ENCODE assay signal across 8 cellular contexts in the genomic region with DNA sequence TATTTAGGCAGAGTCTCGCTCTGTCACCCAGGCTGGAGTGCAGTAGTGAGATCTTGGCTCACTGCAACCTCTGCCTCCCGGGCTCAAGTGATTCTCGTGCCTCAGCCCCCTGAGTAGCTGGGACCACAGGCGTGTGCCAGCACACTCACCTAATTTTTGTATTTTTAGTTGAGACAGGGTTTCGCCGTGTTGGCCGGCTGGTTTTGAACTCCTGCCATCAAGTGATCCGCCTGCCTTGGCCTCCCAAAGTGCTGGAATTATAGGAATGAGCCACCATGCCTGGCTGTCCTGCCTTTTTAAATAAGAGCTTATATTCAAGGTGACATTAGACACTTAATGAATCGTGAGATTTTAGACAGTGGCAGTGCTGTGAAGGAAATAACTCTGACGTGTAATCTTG. TPM values are rescaled to one million over a fixed set of nuclear protein-coding genes. Genes with fewer than 3 reads are reported as not detected.
DNase-seq lines count a peak whose midpoint lies in the region; ATAC-seq and TF ChIP-seq lines count a peak whose summit lies in the region.
"Not testable (repeated sequence)": the region's sequence is repeated elsewhere in the genome, so short reads cannot be mapped to it uniquely, and the experiment has no call there.

No MANE protein-coding gene starts in this region.

- not testable (repeated sequence) for H3K4me3 ChIP-seq in endodermal cell (ENCODE audit: low read length); cardiac muscle cell; mesenchymal stem cell (ENCODE audit: insufficient read depth in 1 of 2, low read depth in 1 of 2, low read length in 2 of 2); gastrocnemius medialis; thyroid gland (replicated peaks in 1 of 3)

- not testable (repeated sequence) for TF ChIP-seq CTCF in VCaP (conservative IDR thresholded peaks at IDR 0.05); brain (conservative IDR thresholded peaks at IDR 0.05); endodermal cell (conservative IDR thresholded peaks at IDR 0.05); cardiac muscle cell (IDR thresholded peaks at IDR 0.05; ENCODE audit: low read depth, low read length); gastrocnemius medialis (IDR thresholded peaks at IDR 0.05 in 4 of 5, conservative IDR thresholded peaks at IDR 0.05 in 1 of 5); thyroid gland (IDR thresholded peaks at IDR 0.05)

- not testable (repeated sequence) for H3K14ac ChIP-seq in mesenchymal stem cell (ENCODE audit: low read length in 2 of 2)

- peaks cover 38% of the 10 kb centered on the region for H3K4me1 Mint-ChIP-seq in brain
- H3K4me1 Mint-ChIP-seq in endodermal cell, result not testable (repeated sequence)

- not testable (repeated sequence) for H3K79me1 ChIP-seq in mesenchymal stem cell (replicated peaks; ENCODE audit: low read length, poor library complexity, severe bottlenecking)

- ATAC-seq in gastrocnemius medialis, result peak in 1 of 2 donors; percentile 32

- H3K4me1 ChIP-seq in endodermal cell (ENCODE audit: control insufficient read depth, insufficient read depth, low read length); cardiac muscle cell (ENCODE audit: low read depth): not testable (repeated sequence)
- H3K4me1 ChIP-seq in mesenchymal stem cell (ENCODE audit: control insufficient read depth, insufficient read depth, low read depth, low read length) (peaks cover 15% of the 10 kb centered on the region), gastrocnemius medialis (peaks cover 30 to 39% of the 10 kb centered on the region in 2 donors), thyroid gland (peaks cover 25 to 32% of the 10 kb centered on the region in 2 donors)

- not testable (repeated sequence) for H4K8ac ChIP-seq in mesenchymal stem cell (ENCODE audit: low read length)

- TF ChIP-seq POLR2A in gastrocnemius medialis (IDR thresholded peaks at IDR 0.05); thyroid gland (IDR thresholded peaks at IDR 0.05): not testable (repeated sequence)

- H3K4ac ChIP-seq in mesenchymal stem cell (ENCODE audit: low read depth in 1 of 2, low read length in 2 of 2), result not testable (repeated sequence)

- H3K9ac ChIP-seq in endodermal cell (ENCODE audit: extremely low read depth, low read length, poor library complexity, severe bottlenecking), result not testable (repeated sequence)
- H3K9ac ChIP-seq in mesenchymal stem cell (ENCODE audit: low read length), result peak overlapping the region; percentile 51

- H3K4me2 ChIP-seq in mesenchymal stem cell (ENCODE audit: low read length, poor library complexity, severe bottlenecking), result not testable (repeated sequence)

- H2BK5ac ChIP-seq in mesenchymal stem cell (ENCODE audit: low read depth, low read length, poor library complexity, severe bottlenecking), result not testable (repeated sequence)

- H2BK12ac ChIP-seq in mesenchymal stem cell (ENCODE audit: low read length in 2 of 2), result not testable (repeated sequence)

- not testable (repeated sequence) for H4K91ac ChIP-seq in mesenchymal stem cell (ENCODE audit: low read length)

- DNase-seq in EH (ENCODE audit: low read depth) (peak; percentile 73), thyroid gland (peak; percentile 51 to 67)
- DNase-seq in endodermal cell; cardiac muscle cell (ENCODE audit: low read depth in 1 of 2, low spot score in 1 of 2); mesenchymal stem cell; gastrocnemius medialis: not testable (repeated sequence)

- H3K27ac ChIP-seq in VCaP, result peak overlapping the region; percentile 3; the same call in 1 of the 2 replicates
- H3K27ac ChIP-seq in endodermal cell (ENCODE audit: low read depth, low read length), result peak overlapping the region; percentile 22
- H3K27ac ChIP-seq in cardiac muscle cell, result peak overlapping the region; percentile 60
- H3K27ac ChIP-seq in mesenchymal stem cell (ENCODE audit: low read length, poor library complexity, severe bottlenecking), result not testable (repeated sequence)
- peak overlapping the region in 3 of 4 donors; percentile 9 to 63 (median 20) for H3K27ac ChIP-seq in gastrocnemius medialis
- peak overlapping the region; percentile 30 to 51 (median 41) for H3K27ac ChIP-seq in thyroid gland

- not testable (repeated sequence) for H3K9me3 Mint-ChIP-seq in brain, endodermal cell

- H3K23ac ChIP-seq in mesenchymal stem cell (ENCODE audit: low read length in 2 of 2), result not testable (repeated sequence)

- not testable (repeated sequence) for H2AK5ac ChIP-seq in mesenchymal stem cell (ENCODE audit: low read length, severe bottlenecking)

- 90 to 93% methylated on average over 8 to 10 of the region's 10 CpGs for WGBS in endodermal cell (ENCODE audit: insufficient coverage in 1 of 2, insufficient read length in 1 of 2), 2 experiments
- 99% methylated on average over 10 of the region's 10 CpGs for WGBS in mesenchymal stem cell
- 16 to 31% methylated on average over 10 of the region's 10 CpGs for WGBS in thyroid gland, 2 donors

- H3K36me3 ChIP-seq in endodermal cell (ENCODE audit: control insufficient read depth, insufficient read depth, low read length) (peaks cover 53% of the 10 kb centered on the region), cardiac muscle cell (peaks cover 36% of the 10 kb centered on the region), mesenchymal stem cell (ENCODE audit: control insufficient read depth in 1 of 2, insufficient read depth in 2 of 2, low read depth in 1 of 2, low read length in 2 of 2) (peaks cover 37 to 48% of the 10 kb centered on the region in 2 experiments), gastrocnemius medialis (peaks cover 0 to 38% of the 10 kb centered on the region in 2 donors), thyroid gland (peaks cover 29 to 34% of the 10 kb centered on the region in 2 donors)

- not testable (repeated sequence) for H2BK120ac ChIP-seq in mesenchymal stem cell (ENCODE audit: low read depth, low read length)

- not testable (repeated sequence) for H3K4me3 Mint-ChIP-seq in brain, endodermal cell

- H3K9me3 ChIP-seq in endodermal cell (ENCODE audit: control insufficient read depth, low read length); cardiac muscle cell (ENCODE audit: low read depth); mesenchymal stem cell (ENCODE audit: control insufficient read depth, low read length); gastrocnemius medialis; thyroid gland: not testable (repeated sequence)

- intact Hi-C loops in gastrocnemius medialis (cut with DNase I; ENCODE audit: low total_unique reads); thyroid gland (cut with DNase I): not testable (repeated sequence)

- H3K27ac Mint-ChIP-seq in brain, result peak overlapping the region in 4 of 5 experiments; percentile 36 to 93 (median 80)
- not testable (repeated sequence) for H3K27ac Mint-ChIP-seq in endodermal cell

- in situ Hi-C loops in gastrocnemius medialis (cut with MboI; ENCODE audit: low sequenced_read_pairs in 4 of 4), result not testable (repeated sequence)

- not testable (repeated sequence) for H2BK15ac ChIP-seq in mesenchymal stem cell (ENCODE audit: low read depth, poor library complexity, severe bottlenecking)

- H3K18ac ChIP-seq in mesenchymal stem cell (ENCODE audit: low read depth in 1 of 2, low read length in 2 of 2), result not testable (repeated sequence)

- H2AFZ ChIP-seq in mesenchymal stem cell (ENCODE audit: low read depth, low read length), result not testable (repeated sequence)

- H3K27me3 ChIP-seq in endodermal cell (ENCODE audit: control insufficient read depth, insufficient read depth, low read length, poor library complexity, severe bottlenecking); cardiac muscle cell; mesenchymal stem cell (ENCODE audit: control insufficient read depth in 1 of 2, insufficient read depth in 1 of 2, low read length in 2 of 2); gastrocnemius medialis; thyroid gland: not testable (repeated sequence)

- H3K36me3 Mint-ChIP-seq in brain (peaks cover 45% of the 10 kb centered on the region), endodermal cell (ENCODE audit: low read depth) (peaks cover 33% of the 10 kb centered on the region)

- H3K27me3 Mint-ChIP-seq in brain; endodermal cell (ENCODE audit: insufficient read depth): not testable (repeated sequence)

RNA-seq across cellular contexts. Expression of a gene that starts 24.3 kb away (rescaled TPM):
- polyA plus RNA-seq in brain (ENCODE audit: insufficient read depth, low read depth, low replicate concordance), result 186 TPM
- total RNA-seq in endodermal cell, result 100 to 1,000 TPM; 170 to 178 TPM
- 204 TPM for polyA plus RNA-seq in endodermal cell (2013, experiment 1 of 2)
- 188 TPM for polyA plus RNA-seq in endodermal cell (2013, experiment 2 of 2)
- 252 and 365 TPM in 2 replicates for total RNA-seq in cardiac muscle cell
- 167 and 190 TPM in 2 replicates for polyA plus RNA-seq in cardiac muscle cell
- 83.2 TPM for polyA plus RNA-seq in mesenchymal stem cell (2013, experiment 1 of 2)
- 80.5 TPM for polyA plus RNA-seq in mesenchymal stem cell (2013, experiment 2 of 2)
- total RNA-seq in gastrocnemius medialis, result 100 to 1,000 TPM; 217 to 398 (median 309) TPM
- total RNA-seq in thyroid gland, result 100 to 1,000 TPM; 236 to 340 (median 281) TPM
